ENCODE assay signal across 1 cellular context in genomic region chr3:69120879-69121464, GRCh38.
TF ChIP-seq lines count a peak whose summit lies in the region.

No MANE protein-coding gene starts in this region.

TF ChIP-seq in endothelial cell of umbilical vein, 7 proteins besides CTCF, POLR2A, EP300 and RAD21 (continued from another document):
- TF ChIP-seq EZH2 (IDR thresholded peaks at IDR 0.05; ENCODE audit: borderline replicate concordance, low read depth, low read length, severe bottlenecking) = no peak
- TF ChIP-seq MAX (IDR thresholded peaks at IDR 0.05; ENCODE audit: insufficient read depth, insufficient read length) = no peak
TF ChIP-seq in endothelial cell of umbilical vein: peak in this region for 0.
